Comparison of ENCODE assay signal across 23 cellular contexts in genomic region chr1:98693385-98693784, GRCh38. TPM values are rescaled to one million over a fixed set of nuclear protein-coding genes. Genes with fewer than 3 reads are reported as not detected.
DNase-seq lines count a peak whose midpoint lies in the region; ATAC-seq and TF ChIP-seq lines count a peak whose summit lies in the region.
"Had no signal": no experiment of that assay in that cellular context is flagged by ENCODE, and none has a peak within 500 bp of the region (broad histone marks: within the 10 kb centered on the region; RNA-seq: fewer than 3 reads in every experiment).

No MANE protein-coding gene starts in this region.

- 54 to 67% (median 56%) methylated on average over 2 of the region's 2 CpGs for WGBS in heart left ventricle, 4 donors

- H3K27me3 ChIP-seq in heart left ventricle: no peaks in the 10 kb centered on the region
- H3K27me3 ChIP-seq: BLaER1 treated with 17β-estradiol and CSF1 and Interleukin-3, amounts not matched to agents 10 nM and 100 nM; SJCRH30 had no signal

- TF ChIP-seq CTCF in heart left ventricle (IDR thresholded peaks at IDR 0.05) (no peak), coronary artery (IDR thresholded peaks at IDR 0.05) (no peak)

- intact Hi-C loops in heart left ventricle (cut with DNase I): no loop called here

- H3K9me3 ChIP-seq in heart left ventricle: no peaks in the 10 kb centered on the region
- H3K9me3 ChIP-seq: BLaER1 treated with 17β-estradiol and CSF1 and Interleukin-3, amounts not matched to agents 10 nM and 100 nM; Caco-2; SJCRH30 had no signal

- peak overlapping the region in 2 of 12 donors; percentile 18 to 47 for H3K27ac ChIP-seq in heart left ventricle
- no peak overlapping the region for H3K27ac ChIP-seq in coronary artery
- H3K27ac ChIP-seq: BLaER1 treated with 17β-estradiol and CSF1 and Interleukin-3, amounts not matched to agents 10 nM and 100 nM; PC-9; SJCRH30 had no signal

- H3K4me3 ChIP-seq in heart left ventricle (no peak overlapping the region), coronary artery (no peak overlapping the region)
- H3K4me3 ChIP-seq: BLaER1 treated with 17β-estradiol and CSF1 and Interleukin-3, amounts not matched to agents 10 nM and 100 nM; PC-9; SJCRH30 had no signal

- peaks cover 0 to 34% (median 0%) of the 10 kb centered on the region in 9 donors for H3K36me3 ChIP-seq in heart left ventricle
- H3K36me3 ChIP-seq: BLaER1 treated with 17β-estradiol and CSF1 and Interleukin-3, amounts not matched to agents 10 nM and 100 nM had no signal

- no peak for TF ChIP-seq POLR2A in heart left ventricle (IDR thresholded peaks at IDR 0.05)

- peak; percentile 50 to 82 (median 60) for ATAC-seq in heart left ventricle
- ATAC-seq: HCT116, T-cell had no signal

- H3K4me1 ChIP-seq in heart left ventricle: peaks cover 0 to 8% (median 0%) of the 10 kb centered on the region in 12 donors
- H3K4me1 ChIP-seq: BLaER1 treated with 17β-estradiol and CSF1 and Interleukin-3, amounts not matched to agents 10 nM and 100 nM; Caco-2; SJCRH30 had no signal

- DNase-seq in NCI-H2029 (lab: John Stamatoyannopoulos, UW): peak; percentile 34
- DNase-seq in NCI-H2029 treated with DMSO at 0.1 percent for 48 hours (lab: John Stamatoyannopoulos, UW): no peak
- DNase-seq in NCI-H510A (lab: John Stamatoyannopoulos, UW): peak; percentile 4
- DNase-seq in heart left ventricle: peak in 2 of 5 donors; percentile 23 to 25
- DNase-seq in NCI-H1417 treated with DMSO at 0.1 percent for 48 hours (lab: John Stamatoyannopoulos, UW): no peak
- DNase-seq in coronary artery (ENCODE audit: low spot score): no peak
- no peak for DNase-seq in GDM1 (lab: John Stamatoyannopoulos, UW)
- DNase-seq: 8988T; Caco-2; CD4-positive, alpha-beta memory T cell; DMS153; GF-D8; MV-4-11; NCI-H1105 treated with DMSO at 0.1 percent for 48 hours; NCI-H187 treated with DMSO at 0.1 percent for 48 hours; NCI-H2227 treated with DMSO at 0.1 percent for 48 hours; NCI-H69; PC-9; RPMI8226; SJCRH30; T-cell had no signal

RNA-seq across cellular contexts. Expression of gene SNX7, which starts 31.9 kb away (rescaled TPM):
- total RNA-seq in heart left ventricle: 10 to 100 TPM; 11.8 to 24.2 (median 18.6) TPM
- polyA plus RNA-seq in heart left ventricle: 10 to 100 TPM in 1 of 2 donors, 1 to 10 TPM in 1; 3.9 to 39.1 TPM

Comparison
In these comparisons a context has a peak if more than half of its experiments do, and no peak if none do; other contexts are left out.
1. DNase-seq: peak in NCI-H2029 (single experiment) and NCI-H510A (single experiment); none in NCI-H2029 treated with DMSO at 0.1 percent for 48 hours (single experiment), NCI-H1417 treated with DMSO at 0.1 percent for 48 hours (single experiment), coronary artery (single experiment) and GDM1 (single experiment).